In genomic region chr2:23200056-23200455, GRCh38 we compare ENCODE assay signal across 16 cellular contexts.
A peak's percentile ranks its signal among the peaks of the same experiment; 100 is the strongest.
DNase-seq lines count a peak whose midpoint lies in the region; ATAC-seq and TF ChIP-seq lines count a peak whose summit lies in the region.
"Had no signal": no experiment of that assay in that cellular context is flagged by ENCODE, and none has a peak within 500 bp of the region (broad histone marks: within the 10 kb centered on the region; RNA-seq: fewer than 3 reads in every experiment).

No MANE protein-coding gene starts in this region.

- peaks cover 0 to 13% (median 8%) of the 10 kb centered on the region in 3 donors for H3K9me3 Mint-ChIP-seq in T-cell
- H3K9me3 Mint-ChIP-seq in CD4-positive, alpha-beta T cell, result peaks cover 3% of the 10 kb centered on the region

- H3K4me1 ChIP-seq in lower lobe of right lung, result peaks cover 7% of the 10 kb centered on the region
- H3K4me1 ChIP-seq: Caco-2 had no signal

- intact Hi-C loops in lower lobe of right lung (cut with DNase I), result no loop called here
- intact Hi-C loops in CD4-positive, alpha-beta T cell (cut with DNase I, micrococcal nuclease), result no loop called here

- H3K36me3 Mint-ChIP-seq in T-cell, result no peaks in the 10 kb centered on the region
- H3K36me3 Mint-ChIP-seq in CD4-positive, alpha-beta T cell (ENCODE audit: low read depth), result no peaks in the 10 kb centered on the region
- H3K36me3 Mint-ChIP-seq: CD4-positive, CD25-positive, alpha-beta regulatory T cell had no signal

- DNase-seq in ACHN (peak; percentile 8), SW480 (ENCODE audit: low spot score) (peak; percentile 23), islet precursor cell (peak; percentile 5), lower lobe of right lung (no peak), D341Med (ENCODE audit: low spot score) (no peak), T-cell (no peak), NCI-H748 treated with DMSO at 0.1 percent for 48 hours (lab: John Stamatoyannopoulos, UW) (no peak)
- DNase-seq in CD4-positive, alpha-beta T cell, result no peak
- DNase-seq: 8988T, C1 segment of cervical spinal cord, DMS79 treated with DMSO at 0.1 percent for 48 hours, GF-D8, H9 had no signal

- no peak overlapping the region for H3K27ac ChIP-seq in lower lobe of right lung
- no peak overlapping the region for H3K27ac ChIP-seq in CD4-positive, alpha-beta T cell (ENCODE audit: low read depth, low read length)

- H3K27me3 Mint-ChIP-seq in T-cell, result peaks cover 3 to 7% of the 10 kb centered on the region in 2 donors
- peaks cover 15% of the 10 kb centered on the region for H3K27me3 Mint-ChIP-seq in CD4-positive, alpha-beta T cell

- POLR2A ChIA-PET in T-cell (lab: Charles Lee), result no interaction called here
- POLR2A ChIA-PET in CD4-positive, alpha-beta T cell (lab: Charles Lee), result no interaction called here

- no peak overlapping the region for H3K4me3 ChIP-seq in lower lobe of right lung

- H3K4me3 Mint-ChIP-seq in T-cell, result no peak overlapping the region
- no peak overlapping the region for H3K4me3 Mint-ChIP-seq in CD4-positive, alpha-beta T cell
- H3K4me3 Mint-ChIP-seq: CD4-positive, CD25-positive, alpha-beta regulatory T cell; H9 had no signal

- in situ Hi-C loops in ACHN (cut with HindIII; ENCODE audit: low pct_ligation_motif_present, low pct_unique_long_range_greater_than_20kb, low sequenced_read_pairs), result no loop called here

- TF ChIP-seq CTCF in lower lobe of right lung (IDR thresholded peaks at IDR 0.05), result no peak
- TF ChIP-seq CTCF in CD4-positive, alpha-beta T cell (IDR thresholded peaks at IDR 0.05), result no peak

- no peaks in the 10 kb centered on the region for H3K36me3 ChIP-seq in lower lobe of right lung
- H3K36me3 ChIP-seq: BE2C had no signal

- ATAC-seq in lower lobe of right lung, result peak; percentile 69 to 76
- ATAC-seq in T-cell (replicated peaks in 1 of 4), result no peak
- ATAC-seq in CD4-positive, alpha-beta T cell (ENCODE audit: poor library complexity), result no peak

- CTCF ChIA-PET in T-cell (lab: Charles Lee), result no interaction called here
- CTCF ChIA-PET in CD4-positive, alpha-beta T cell (lab: Charles Lee), result no interaction called here

- H3K4me1 Mint-ChIP-seq in T-cell, result no peaks in the 10 kb centered on the region
- H3K4me1 Mint-ChIP-seq in CD4-positive, alpha-beta T cell (ENCODE audit: low read depth), result no peaks in the 10 kb centered on the region
- H3K4me1 Mint-ChIP-seq: CD4-positive, CD25-positive, alpha-beta regulatory T cell had no signal

- H3K27ac Mint-ChIP-seq in T-cell, result no peak overlapping the region
- H3K27ac Mint-ChIP-seq in CD4-positive, alpha-beta T cell, result no peak overlapping the region
- H3K27ac Mint-ChIP-seq: CD4-positive, CD25-positive, alpha-beta regulatory T cell; H9 had no signal

- H3K9me3 ChIP-seq in lower lobe of right lung, result no peaks in the 10 kb centered on the region
- no peaks in the 10 kb centered on the region for H3K9me3 ChIP-seq in CD4-positive, alpha-beta T cell (ENCODE audit: control insufficient read depth, low read length)
- H3K9me3 ChIP-seq: BE2C, Caco-2 had no signal

- H3K27me3 ChIP-seq in lower lobe of right lung (ENCODE audit: low read depth), result no peaks in the 10 kb centered on the region
- H3K27me3 ChIP-seq in CD4-positive, alpha-beta T cell (ENCODE audit: control insufficient read depth, insufficient read depth, low read length), result no peaks in the 10 kb centered on the region
- H3K27me3 ChIP-seq: BE2C had no signal

Comparison
In these comparisons a context has a peak if more than half of its experiments do, and no peak if none do; other contexts are left out.
1. DNase-seq: peak in ACHN (single experiment), SW480 (single experiment) and islet precursor cell (single experiment); none in lower lobe of right lung (single experiment), D341Med (single experiment), T-cell (0 of 34), NCI-H748 treated with DMSO at 0.1 percent for 48 hours (single experiment) and CD4-positive, alpha-beta T cell (0 of 10).
2. ATAC-seq: peak in lower lobe of right lung (2 of 2); none in T-cell (0 of 4) and CD4-positive, alpha-beta T cell (single experiment).